15 cellular contexts compared by ENCODE assay signal in genomic region chr9:130844028-130844427, GRCh38. TPM values are rescaled to one million over a fixed set of nuclear protein-coding genes. Genes with fewer than 3 reads are reported as not detected.
A peak's percentile ranks its signal among the peaks of the same experiment; 100 is the strongest.
DNase-seq lines count a peak whose midpoint lies in the region; ATAC-seq and TF ChIP-seq lines count a peak whose summit lies in the region.
"Had no signal": no experiment of that assay in that cellular context is flagged by ENCODE, and none has a peak within 500 bp of the region (broad histone marks: within the 10 kb centered on the region; RNA-seq: fewer than 3 reads in every experiment).

No MANE protein-coding gene starts in this region.

- no peak for TF ChIP-seq POLR2A in erythroblast (IDR thresholded peaks at IDR 0.05; ENCODE audit: low read length)

- H2AK5ac ChIP-seq in neuronal stem cell (ENCODE audit: low read depth, low read length), result no peak overlapping the region

- no peak overlapping the region for H3K14ac ChIP-seq in neuronal stem cell (ENCODE audit: low read length)

- ATAC-seq in RWPE2 (ENCODE audit: low read depth), result no peak
- ATAC-seq: left colon had no signal

- no peak overlapping the region for H4K8ac ChIP-seq in neuronal stem cell (ENCODE audit: low read depth, low read length)

- peaks cover 14% of the 10 kb centered on the region for H3K4me1 Mint-ChIP-seq in activated naive CD4-positive, alpha-beta T cell treated with anti-CD3 and anti-CD28 coated beads, Interleukin-2, amount 10 ng/mL, durations not matched to agents 7 days and 5 days

- no peak overlapping the region for H2BK120ac ChIP-seq in neuronal stem cell (ENCODE audit: low read depth, low read length)

- CTCF ChIA-PET in activated naive CD4-positive, alpha-beta T cell treated with anti-CD3 and anti-CD28 coated beads, Interleukin-2, amount 10 ng/mL, durations not matched to agents 7 days and 5 days (lab: Charles Lee), result no interaction called here

- H3K27ac Mint-ChIP-seq in activated naive CD4-positive, alpha-beta T cell treated with anti-CD3 and anti-CD28 coated beads, Interleukin-2, amount 10 ng/mL, durations not matched to agents 7 days and 5 days, result no peak overlapping the region
- H3K27ac Mint-ChIP-seq: activated B cell treated with CpG ODN at 0.5 μM for 24 hours; activated naive CD8-positive, alpha-beta T cell treated with anti-CD3 and anti-CD28 coated beads, Interleukin-2, amount 10 ng/mL, durations not matched to agents 7 days and 5 days had no signal

- peak overlapping the region; percentile 100 for H3K27ac ChIP-seq in RWPE2 (ENCODE audit: poor library complexity, severe bottlenecking)
- H3K27ac ChIP-seq in neuronal stem cell (replicated peaks; ENCODE audit: low read length), result no peak overlapping the region
- H3K27ac ChIP-seq in tibial artery, result peak overlapping the region; percentile 89 to 91

- no peak overlapping the region for H3K18ac ChIP-seq in neuronal stem cell (ENCODE audit: low read length)

- H3K4me1 ChIP-seq in RWPE2 (ENCODE audit: insufficient read depth, poor library complexity, severe bottlenecking) (peaks cover 36% of the 10 kb centered on the region), neuronal stem cell (ENCODE audit: control insufficient read depth in 2 of 2, insufficient read depth in 1 of 2, low read depth in 1 of 2, low read length in 2 of 2) (peaks cover 25 to 49% of the 10 kb centered on the region in 2 donors), tibial artery (peaks cover 0 to 98% (median 83%) of the 10 kb centered on the region in 4 donors), BE2C (peaks cover 24% of the 10 kb centered on the region)

- H3K9me3 Mint-ChIP-seq in activated naive CD4-positive, alpha-beta T cell treated with anti-CD3 and anti-CD28 coated beads, Interleukin-2, amount 10 ng/mL, durations not matched to agents 7 days and 5 days, result no peaks in the 10 kb centered on the region
- H3K9me3 Mint-ChIP-seq: activated B cell treated with CpG ODN at 0.5 μM for 24 hours; activated naive CD8-positive, alpha-beta T cell treated with anti-CD3 and anti-CD28 coated beads, Interleukin-2, amount 10 ng/mL, durations not matched to agents 7 days and 5 days; CD4-positive, CD25-positive, alpha-beta regulatory T cell; H9 had no signal

- H4K91ac ChIP-seq in neuronal stem cell (ENCODE audit: low read depth, low read length, poor library complexity), result no peak overlapping the region

- WGBS in neuronal stem cell (ENCODE audit: extremely low coverage in 2 of 2, insufficient read length in 2 of 2, insufficient replicate concordance in 1 of 2), 2 donors, result no CpG with 5 or more reads among the region's 4 CpGs

- intact Hi-C loops in tibial artery (cut with DNase I; ENCODE audit: low total_unique reads), result no loop called here

- H3K9me3 ChIP-seq in RWPE2 (ENCODE audit: severe bottlenecking), result peaks cover 5% of the 10 kb centered on the region
- no peaks in the 10 kb centered on the region for H3K9me3 ChIP-seq in neuronal stem cell (replicated peaks in 1 of 2; ENCODE audit: control insufficient read depth in 2 of 2, insufficient read depth in 1 of 2, low read depth in 1 of 2, low read length in 2 of 2)
- H3K9me3 ChIP-seq in tibial artery, result no peaks in the 10 kb centered on the region
- H3K9me3 ChIP-seq in BE2C, result no peaks in the 10 kb centered on the region

- H3K4ac ChIP-seq in neuronal stem cell (ENCODE audit: low read length), result no peak overlapping the region

- H3K79me1 ChIP-seq in neuronal stem cell (ENCODE audit: low read depth, low read length), result peaks cover 5% of the 10 kb centered on the region

- no peak overlapping the region for H2BK12ac ChIP-seq in neuronal stem cell (ENCODE audit: low read length)

- H3K36me3 Mint-ChIP-seq in activated naive CD4-positive, alpha-beta T cell treated with anti-CD3 and anti-CD28 coated beads, Interleukin-2, amount 10 ng/mL, durations not matched to agents 7 days and 5 days, result no peaks in the 10 kb centered on the region
- H3K36me3 Mint-ChIP-seq: activated naive CD8-positive, alpha-beta T cell treated with anti-CD3 and anti-CD28 coated beads, Interleukin-2, amount 10 ng/mL, durations not matched to agents 7 days and 5 days; CD4-positive, CD25-positive, alpha-beta regulatory T cell had no signal

- H3K27me3 ChIP-seq in RWPE2 (ENCODE audit: insufficient read depth, poor library complexity, severe bottlenecking) (no peaks in the 10 kb centered on the region), neuronal stem cell (ENCODE audit: control insufficient read depth in 3 of 3, insufficient read depth in 3 of 3, low read depth in 1 of 3, low read length in 3 of 3) (no peaks in the 10 kb centered on the region), tibial artery (no peaks in the 10 kb centered on the region), BE2C (no peaks in the 10 kb centered on the region)

- no peak overlapping the region for H2BK5ac ChIP-seq in neuronal stem cell (ENCODE audit: low read length)

- no peak overlapping the region for H2BK15ac ChIP-seq in neuronal stem cell (ENCODE audit: low read length)

- H3K9ac ChIP-seq in neuronal stem cell (ENCODE audit: low read depth, low read length, poor library complexity), result no peak overlapping the region

- H3K4me3 ChIP-seq in RWPE2 (ENCODE audit: severe bottlenecking), result no peak overlapping the region
- H3K4me3 ChIP-seq in neuronal stem cell (ENCODE audit: low read length in 2 of 2), result no peak overlapping the region
- no peak overlapping the region for H3K4me3 ChIP-seq in tibial artery
- H3K4me3 ChIP-seq in BE2C (ENCODE audit: low read depth, low read length), result no peak overlapping the region

- H3K4me3 Mint-ChIP-seq in activated naive CD4-positive, alpha-beta T cell treated with anti-CD3 and anti-CD28 coated beads, Interleukin-2, amount 10 ng/mL, durations not matched to agents 7 days and 5 days, result no peak overlapping the region
- H3K4me3 Mint-ChIP-seq: activated B cell treated with CpG ODN at 0.5 μM for 24 hours; activated naive CD8-positive, alpha-beta T cell treated with anti-CD3 and anti-CD28 coated beads, Interleukin-2, amount 10 ng/mL, durations not matched to agents 7 days and 5 days; H9 had no signal

- H3K4me2 ChIP-seq in neuronal stem cell (ENCODE audit: insufficient read depth, low read length, poor library complexity, severe bottlenecking), result no peak overlapping the region

- H3K23ac ChIP-seq in neuronal stem cell (ENCODE audit: low read depth, low read length, poor library complexity), result peak overlapping the region; percentile 95

- DNase-seq in RWPE2 (ENCODE audit: low spot score) (no peak), erythroblast (lab: John Stamatoyannopoulos, UW) (peak; percentile 54 to 80), neuronal stem cell (ENCODE audit: low spot score) (no peak), tibial artery (peak in 1 of 2 donors; percentile 46), amygdala (lab: John Stamatoyannopoulos, UW) (no peak), BE2C (no peak)
- no peak for DNase-seq in activated naive CD4-positive, alpha-beta T cell treated with anti-CD3 and anti-CD28 coated beads, Interleukin-2, amount 10 ng/mL, durations not matched to agents 7 days and 5 days
- no peak for DNase-seq in stimulated activated CD4-positive, alpha-beta T cell treated with anti-CD3 and anti-CD28 coated beads, Interleukin-4, amount 100 ng/mL, for 1 hour
- DNase-seq: activated B cell treated with CpG ODN at 0.5 μM for 24 hours; activated naive CD8-positive, alpha-beta T cell treated with anti-CD3 and anti-CD28 coated beads, Interleukin-2, amount 10 ng/mL, durations not matched to agents 7 days and 5 days; CD4-positive, CD25-positive, alpha-beta regulatory T cell; H9; left colon; NCI-H2171; stimulated activated CD8-positive, alpha-beta memory T cell treated with anti-CD3 and anti-CD28 coated beads, Interleukin-4, amount 100 ng/mL, for 48 hours had no signal

- no peaks in the 10 kb centered on the region for H3K36me3 ChIP-seq in RWPE2 (ENCODE audit: low read depth)
- H3K36me3 ChIP-seq in neuronal stem cell (replicated peaks in 1 of 2; ENCODE audit: control insufficient read depth in 2 of 2, insufficient read depth in 2 of 2, low read length in 2 of 2), result peaks cover 0 to 11% of the 10 kb centered on the region in 2 donors
- H3K36me3 ChIP-seq in tibial artery, result no peaks in the 10 kb centered on the region
- H3K36me3 ChIP-seq in BE2C, result no peaks in the 10 kb centered on the region

- no peaks in the 10 kb centered on the region for H3K27me3 Mint-ChIP-seq in activated naive CD4-positive, alpha-beta T cell treated with anti-CD3 and anti-CD28 coated beads, Interleukin-2, amount 10 ng/mL, durations not matched to agents 7 days and 5 days
- H3K27me3 Mint-ChIP-seq: activated B cell treated with CpG ODN at 0.5 μM for 24 hours; activated naive CD8-positive, alpha-beta T cell treated with anti-CD3 and anti-CD28 coated beads, Interleukin-2, amount 10 ng/mL, durations not matched to agents 7 days and 5 days; CD4-positive, CD25-positive, alpha-beta regulatory T cell had no signal

- no peak overlapping the region for H2AFZ ChIP-seq in neuronal stem cell (ENCODE audit: low read length)

- TF ChIP-seq CTCF in RWPE2 (IDR thresholded peaks at IDR 0.05; ENCODE audit: poor library complexity, severe bottlenecking) (no peak), tibial artery (IDR thresholded peaks at IDR 0.05) (no peak), BE2C (IDR thresholded peaks at IDR 0.05; ENCODE audit: low read depth, low read length) (no peak)

RNA-seq across cellular contexts. Expression of gene ABL1, which starts 9.0 kb away (rescaled TPM):
- polyA plus RNA-seq in neuronal stem cell (2013, experiment 1 of 2), result 50.4 TPM
- polyA plus RNA-seq in neuronal stem cell (2013, experiment 2 of 2), result 51.5 TPM
- polyA plus RNA-seq in BE2C (2012; ENCODE audit: insufficient read depth, insufficient read length, low read depth), result 52.1 TPM

RNA-seq across cellular contexts. Expression of gene QRFP, which starts 52.6 kb away (rescaled TPM):
- polyA plus RNA-seq in neuronal stem cell (2013, experiment 1 of 2), result not detected
- polyA plus RNA-seq in neuronal stem cell (2013, experiment 2 of 2), result not detected
- not detected for polyA plus RNA-seq in BE2C (2012; ENCODE audit: insufficient read depth, insufficient read length, low read depth)
- polyA plus RNA-seq: CD4-positive, CD25-positive, alpha-beta regulatory T cell had no signal

Comparison
In these comparisons a context has a peak if more than half of its experiments do, and no peak if none do; other contexts are left out.
1. DNase-seq: peak in erythroblast (2 of 2); none in RWPE2 (single experiment), neuronal stem cell (single experiment), amygdala (0 of 56), activated naive CD4-positive, alpha-beta T cell treated with anti-CD3 and anti-CD28 coated beads, Interleukin-2, amount 10 ng/mL, durations not matched to agents 7 days and 5 days (single experiment), BE2C (single experiment) and stimulated activated CD4-positive, alpha-beta T cell treated with anti-CD3 and anti-CD28 coated beads, Interleukin-4, amount 100 ng/mL, for 1 hour (single experiment).